20 cellular contexts compared by ENCODE assay signal in the genomic region with DNA sequence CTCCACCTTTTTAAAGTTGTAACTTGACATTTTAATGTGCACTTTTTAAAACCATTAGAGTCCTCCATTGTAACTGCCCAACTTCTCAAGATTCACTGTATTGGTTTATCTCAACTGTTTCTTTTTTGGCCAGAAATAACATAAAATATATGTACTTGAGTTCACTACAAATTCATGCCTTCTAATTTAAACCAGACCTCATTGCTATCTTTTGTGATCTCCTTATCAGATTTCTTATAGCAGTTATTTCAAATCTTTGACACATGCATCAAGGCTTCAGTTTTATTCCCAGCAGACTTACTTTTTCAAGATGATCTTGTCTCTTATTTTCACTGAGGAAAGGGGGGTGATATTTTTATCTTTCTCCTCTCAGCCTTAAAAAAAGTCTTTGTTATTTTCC.
DNase-seq lines count a peak whose midpoint lies in the region; ATAC-seq, FAIRE-seq and TF ChIP-seq lines count a peak whose summit lies in the region.
"Had no signal": no experiment of that assay in that cellular context is flagged by ENCODE, and none has a peak within 500 bp of the region (broad histone marks: within the 10 kb centered on the region; RNA-seq: fewer than 3 reads in every experiment).

No MANE protein-coding gene starts in this region.

- no peak overlapping the region for H2BK15ac ChIP-seq in H9 (ENCODE audit: low read depth, low read length)

- H2BK120ac ChIP-seq in H9 (ENCODE audit: low read depth, low read length, poor library complexity, severe bottlenecking): no peak overlapping the region

- H3K4me1 Mint-ChIP-seq in H9 (peaks cover 23% of the 10 kb centered on the region in 2 experiments), naive B cell (peaks cover 3 to 21% (median 11%) of the 10 kb centered on the region in 3 donors)

- TF ChIP-seq CTCF in H9 (conservative IDR thresholded peaks at IDR 0.05) (no peak), kidney (IDR thresholded peaks at IDR 0.05; ENCODE audit: borderline replicate concordance, extremely low read depth, insufficient read depth) (no peak)

- H3K79me1 ChIP-seq in H9 (ENCODE audit: insufficient read depth, low read depth, low read length, poor library complexity, severe bottlenecking): no peaks in the 10 kb centered on the region

- H4K20me1 ChIP-seq in BLaER1 treated with 17β-estradiol and CSF1 and Interleukin-3, amounts not matched to agents 10 nM and 100 nM: no peaks in the 10 kb centered on the region
- no peaks in the 10 kb centered on the region for H4K20me1 ChIP-seq in H9 (ENCODE audit: control insufficient read depth, insufficient read depth, insufficient read length)

- no peak overlapping the region for H2BK20ac ChIP-seq in H9 (ENCODE audit: low read depth, low read length, poor library complexity, severe bottlenecking)

- H3K9me3 ChIP-seq in BLaER1 treated with 17β-estradiol and CSF1 and Interleukin-3, amounts not matched to agents 10 nM and 100 nM (replicated peaks in 1 of 11): 0 out of 22 replicates have a peak, but pooled peaks cover 0 to 3% (median 0%) of the 10 kb centered on the region in 11 experiments
- H3K9me3 ChIP-seq in H9 (ENCODE audit: control insufficient read depth, low read depth, low read length): no peaks in the 10 kb centered on the region
- no peaks in the 10 kb centered on the region for H3K9me3 ChIP-seq in adipocyte (ENCODE audit: control insufficient read depth, low read length)
- no peaks in the 10 kb centered on the region for H3K9me3 ChIP-seq in kidney (ENCODE audit: control insufficient read depth in 1 of 2, low read length in 2 of 2)
- H3K9me3 ChIP-seq: adrenal gland, right lobe of liver had no signal

- H3K79me2 ChIP-seq in H9 (ENCODE audit: insufficient read depth, low read length): no peaks in the 10 kb centered on the region

- H4K5ac ChIP-seq in H9 (ENCODE audit: insufficient read length, low read depth, low read length): no peak overlapping the region

- H3K4me3 ChIP-seq in BLaER1 treated with 17β-estradiol and CSF1 and Interleukin-3, amounts not matched to agents 10 nM and 100 nM: no peak overlapping the region
- H3K4me3 ChIP-seq in adipocyte (ENCODE audit: low read length) (no peak overlapping the region), kidney (ENCODE audit: low read length in 2 of 2) (no peak overlapping the region)
- H3K4me3 ChIP-seq: adrenal gland, coronary artery, K562, right lobe of liver had no signal

- H3K4ac ChIP-seq in H9 (ENCODE audit: low read depth, low read length): no peak overlapping the region

- H2AK5ac ChIP-seq in H9 (ENCODE audit: insufficient read length, low read length): no peak overlapping the region

- H3K36me3 ChIP-seq in BLaER1 treated with 17β-estradiol and CSF1 and Interleukin-3, amounts not matched to agents 10 nM and 100 nM: peaks cover 0 to 39% (median 17%) of the 10 kb centered on the region in 11 experiments; a peak in 14 of 22 replicates
- H3K36me3 ChIP-seq in adipocyte (ENCODE audit: control insufficient read depth, insufficient read depth, low read length, severe bottlenecking): peaks cover 6% of the 10 kb centered on the region
- no peaks in the 10 kb centered on the region for H3K36me3 ChIP-seq in kidney (ENCODE audit: control insufficient read depth in 1 of 2, insufficient read depth in 2 of 2, low read length in 2 of 2)
- H3K36me3 ChIP-seq: adrenal gland, right lobe of liver had no signal

- H3T11ph ChIP-seq in H9 (ENCODE audit: low read length): no peak overlapping the region

- no peak overlapping the region for H4K91ac ChIP-seq in H9 (ENCODE audit: insufficient read length, low read depth, low read length)

- peak overlapping the region in 1 of 2 experiments; percentile 13; a peak in 1 of 5 replicates for H3K4me3 Mint-ChIP-seq in H9
- no peak overlapping the region for H3K4me3 Mint-ChIP-seq in naive B cell
- H3K4me3 Mint-ChIP-seq: type B pancreatic cell had no signal

- no peak overlapping the region for H3K23ac ChIP-seq in H9 (ENCODE audit: insufficient read length, low read depth, low read length)

- peaks cover 0 to 5% (median 0%) of the 10 kb centered on the region in 3 experiments; a peak in 2 of 7 replicates for H3K36me3 Mint-ChIP-seq in H9 (ENCODE audit: insufficient read depth in 1 of 3, low read depth in 3 of 3)
- H3K36me3 Mint-ChIP-seq in naive B cell: peaks cover 8 to 11% of the 10 kb centered on the region in 2 donors

- no peaks in the 10 kb centered on the region for H3K27me3 ChIP-seq in BLaER1 treated with 17β-estradiol and CSF1 and Interleukin-3, amounts not matched to agents 10 nM and 100 nM
- no peaks in the 10 kb centered on the region for H3K27me3 ChIP-seq in H9 (ENCODE audit: insufficient read depth, low read length)
- H3K27me3 ChIP-seq in adipocyte (replicated peaks; ENCODE audit: control insufficient read depth, insufficient read depth, low read length): no peaks in the 10 kb centered on the region
- H3K27me3 ChIP-seq: adrenal gland, right lobe of liver had no signal

- no peaks in the 10 kb centered on the region for H3K23me2 ChIP-seq in H9 (ENCODE audit: insufficient read length, low read depth, low read length, poor library complexity, severe bottlenecking)

- H3K27ac Mint-ChIP-seq in H9 (peak overlapping the region; percentile 2 to 44 (median 15); a peak in 5 of 7 replicates), naive B cell (peak overlapping the region in 4 of 6 donors; percentile 18 to 73 (median 25))
- H3K27ac Mint-ChIP-seq: type B pancreatic cell had no signal

- peak overlapping the region in 6 of 11 experiments; percentile 6 to 60 (median 22); a peak in 4 of 22 replicates for H3K27ac ChIP-seq in BLaER1 treated with 17β-estradiol and CSF1 and Interleukin-3, amounts not matched to agents 10 nM and 100 nM
- H3K27ac ChIP-seq in H9 (ENCODE audit: insufficient read length, low read depth, low read length): no peak overlapping the region
- H3K27ac ChIP-seq in kidney (ENCODE audit: low read depth in 2 of 2, low read length in 2 of 2): no peak overlapping the region
- H3K27ac ChIP-seq: adrenal gland, C4-2B, coronary artery, right lobe of liver had no signal

- H3K4me2 ChIP-seq in BLaER1 treated with 17β-estradiol and CSF1 and Interleukin-3, amounts not matched to agents 10 nM and 100 nM: peak overlapping the region in 9 of 11 experiments; percentile 1 to 80 (median 46); a peak in 12 of 22 replicates
- H3K4me2 ChIP-seq in H9 (ENCODE audit: insufficient read depth, insufficient read length, low read length): no peak overlapping the region

- ATAC-seq in naive B cell (ENCODE audit: low read depth in 2 of 2) (no peak), HG03097 (IDR thresholded peaks at IDR 0.05; ENCODE audit: low FRiP score, unreplicated experiment) (no peak), sciatic nerve (no peak)
- ATAC-seq: K562, left cardiac atrium, right lobe of liver had no signal

- H3K9me3 Mint-ChIP-seq in H9 (no peaks in the 10 kb centered on the region), naive B cell (no peaks in the 10 kb centered on the region)
- H3K9me3 Mint-ChIP-seq: type B pancreatic cell had no signal

- no peak overlapping the region for H2BK12ac ChIP-seq in H9 (ENCODE audit: insufficient read length, low read depth, low read length)

- H3K9ac ChIP-seq in BLaER1 treated with 17β-estradiol and CSF1 and Interleukin-3, amounts not matched to agents 10 nM and 100 nM: peak overlapping the region in 1 of 11 experiments; percentile 48; a peak in 1 of 22 replicates
- H3K9ac ChIP-seq in H9 (ENCODE audit: extremely low read depth, insufficient read length, low read length) (no peak overlapping the region), adipocyte (ENCODE audit: low read length) (no peak overlapping the region), kidney (ENCODE audit: low read length in 2 of 2) (no peak overlapping the region)

- H3K56ac ChIP-seq in H9 (ENCODE audit: insufficient read length, low read depth, low read length): no peak overlapping the region

- H2AFZ ChIP-seq in H9 (ENCODE audit: low read length): no peak overlapping the region

- DNase-seq in H9 (no peak), adipocyte (ENCODE audit: low read depth) (peak; percentile 5), naive B cell (no peak), SHP77 (lab: John Stamatoyannopoulos, UW) (no peak), sciatic nerve (ENCODE audit: low spot score) (no peak), kidney (no peak)
- DNase-seq: activated gamma-delta T cell; adrenal gland; DMS 273 treated with DMSO at 0.1 percent for 48 hours; left cardiac atrium; NCI-H1694 treated with DMSO at 0.1 percent for 48 hours; right lobe of liver; stimulated activated CD4-positive, alpha-beta T cell treated with anti-CD3 and anti-CD28 coated beads, Interleukin-15, amount 100 ng/mL, for 24 hours had no signal

- H3K27me3 Mint-ChIP-seq in H9 (ENCODE audit: low read depth) (no peaks in the 10 kb centered on the region), naive B cell (no peaks in the 10 kb centered on the region)
- H3K27me3 Mint-ChIP-seq: type B pancreatic cell had no signal

- H3K4me1 ChIP-seq in BLaER1 treated with 17β-estradiol and CSF1 and Interleukin-3, amounts not matched to agents 10 nM and 100 nM: peaks cover 15 to 61% (median 41%) of the 10 kb centered on the region in 10 experiments
- no peaks in the 10 kb centered on the region; the same call in 1 of the 2 replicates for H3K4me1 ChIP-seq in H9 (ENCODE audit: insufficient read depth, low read length)
- H3K4me1 ChIP-seq in adipocyte (ENCODE audit: control insufficient read depth, insufficient read depth, low read length): peaks cover 8% of the 10 kb centered on the region
- no peaks in the 10 kb centered on the region for H3K4me1 ChIP-seq in kidney (ENCODE audit: control insufficient read depth in 1 of 2, insufficient read depth in 1 of 2, low read depth in 1 of 2, low read length in 2 of 2)
- H3K4me1 ChIP-seq: right lobe of liver had no signal

- H4K8ac ChIP-seq in H9 (replicated peaks; ENCODE audit: insufficient read length, low read depth, low read length): no peak overlapping the region

- H3K14ac ChIP-seq in H9 (ENCODE audit: insufficient read depth, low read length): no peak overlapping the region

- intact Hi-C loops in sciatic nerve (cut with DNase I): no loop called here
- intact Hi-C loops in kidney (cut with DNase I): no loop called here

- FAIRE-seq in kidney (lab: Jason Lieb, UNC): no peak
- FAIRE-seq: K562, TTC549 had no signal

- no peak overlapping the region for H3K18ac ChIP-seq in H9 (ENCODE audit: insufficient read length, low read depth, low read length)

- no peak overlapping the region for H2BK5ac ChIP-seq in H9 (ENCODE audit: insufficient read length, low read length)

Comparison
In these comparisons a context has a peak if more than half of its experiments do, and no peak if none do; other contexts are left out.
1. H3K27ac ChIP-seq: peak in BLaER1 treated with 17β-estradiol and CSF1 and Interleukin-3, amounts not matched to agents 10 nM and 100 nM (6 of 11); none in H9 (single experiment) and kidney (0 of 2).